In genomic region chr2:241798631-241799521, GRCh38 we compare ENCODE assay signal across 1 cellular context.
TF ChIP-seq lines count a peak whose summit lies in the region.

No MANE protein-coding gene starts in this region.

TF ChIP-seq in HepG2, 621 proteins besides CTCF, POLR2A, EP300 and RAD21 (continued from another document and continues in another):
- TF ChIP-seq USF2 (IDR thresholded peaks at IDR 0.05; ENCODE audit: low read depth, low read length) (no peak), USF2 (CRISPR knock-in tag; IDR thresholded peaks at IDR 0.05; ENCODE audit: borderline replicate concordance) (no peak), ZNF326 (CRISPR knock-in tag; IDR thresholded peaks at IDR 0.05; ENCODE audit: borderline replicate concordance) (no peak), ELF4 (CRISPR knock-in tag; IDR thresholded peaks at IDR 0.05; ENCODE audit: borderline replicate concordance) (no peak), XBP1 (CRISPR knock-in tag; IDR thresholded peaks at IDR 0.05) (no peak), SOX5 (CRISPR knock-in tag; IDR thresholded peaks at IDR 0.05; ENCODE audit: borderline replicate concordance) (no peak), ZNF430 (CRISPR knock-in tag; IDR thresholded peaks at IDR 0.05) (no peak), ZNF234 (CRISPR knock-in tag; conservative IDR thresholded peaks at IDR 0.05) (no peak), TBX3 (IDR thresholded peaks at IDR 0.05; ENCODE audit: borderline replicate concordance) (no peak), ZNF446 (CRISPR knock-in tag; IDR thresholded peaks at IDR 0.05) (no peak), ZBTB25 (CRISPR knock-in tag; IDR thresholded peaks at IDR 0.05) (no peak), STAG1 (CRISPR knock-in tag; IDR thresholded peaks at IDR 0.05) (no peak), GABPA (IDR thresholded peaks at IDR 0.05; ENCODE audit: low read depth, low read length) (peak; percentile 73), GABPA (CRISPR knock-in tag; IDR thresholded peaks at IDR 0.05; ENCODE audit: low read depth) (peak; percentile 49), PREB (CRISPR knock-in tag; IDR thresholded peaks at IDR 0.05) (no peak), YY1 (IDR thresholded peaks at IDR 0.05; ENCODE audit: insufficient read depth, insufficient replicate concordance, low read depth, low read length) (peak; percentile 41), ZSCAN9 (CRISPR knock-in tag; IDR thresholded peaks at IDR 0.05; ENCODE audit: borderline replicate concordance) (no peak), GABPB1 (CRISPR knock-in tag; IDR thresholded peaks at IDR 0.05) (peak; percentile 88), AKAP8 (CRISPR knock-in tag; IDR thresholded peaks at IDR 0.05) (no peak), NR2C2 (CRISPR knock-in tag; IDR thresholded peaks at IDR 0.05; ENCODE audit: borderline replicate concordance) (peak; percentile 98), KDM5A (IDR thresholded peaks at IDR 0.05; ENCODE audit: borderline replicate concordance, low read length) (no peak), HNF1A (IDR thresholded peaks at IDR 0.05; ENCODE audit: low read depth) (no peak), HNF1A (CRISPR knock-in tag; IDR thresholded peaks at IDR 0.05; ENCODE audit: borderline replicate concordance) (no peak), ZNF333 (CRISPR knock-in tag; IDR thresholded peaks at IDR 0.05; ENCODE audit: borderline replicate concordance) (0 out of 2 replicates have a peak, but pooled peaks have one; percentile 51), PAF1 (CRISPR knock-in tag; IDR thresholded peaks at IDR 0.05) (no peak), REST (IDR thresholded peaks at IDR 0.05; ENCODE audit: borderline replicate concordance in 1 of 2, low read depth in 1 of 2, low read length in 2 of 2) (no peak), ZNF280B (CRISPR knock-in tag; IDR thresholded peaks at IDR 0.05; ENCODE audit: borderline replicate concordance) (no peak), ARNT2 (CRISPR knock-in tag; IDR thresholded peaks at IDR 0.05; ENCODE audit: low read depth) (no peak), KLF9 (CRISPR knock-in tag; IDR thresholded peaks at IDR 0.05; ENCODE audit: low read depth) (no peak), ZBTB38 (CRISPR knock-in tag; IDR thresholded peaks at IDR 0.05) (no peak; the same call in 1 of the 2 replicates), SP5 (CRISPR knock-in tag; IDR thresholded peaks at IDR 0.05; ENCODE audit: borderline replicate concordance, low read depth) (0 out of 2 replicates have a peak, but pooled peaks have one; percentile 27), ZNF597 (CRISPR knock-in tag; IDR thresholded peaks at IDR 0.05) (no peak), ZNF143 (CRISPR knock-in tag; IDR thresholded peaks at IDR 0.05) (no peak), ZMAT3 (CRISPR knock-in tag; conservative IDR thresholded peaks at IDR 0.05) (no peak), SYNCRIP (IDR thresholded peaks at IDR 0.05; ENCODE audit: insufficient read depth, low read depth, low read length) (no peak), GFI1 (CRISPR knock-in tag; IDR thresholded peaks at IDR 0.05; ENCODE audit: borderline replicate concordance) (no peak), SKI (IDR thresholded peaks at IDR 0.05; ENCODE audit: partially characterized antibody) (no peak), AGO1 (IDR thresholded peaks at IDR 0.05; ENCODE audit: low read depth, low read length, poor library complexity, severe bottlenecking) (no peak), ZNF639 (CRISPR knock-in tag; conservative IDR thresholded peaks at IDR 0.05) (no peak), FOXA3 (CRISPR knock-in tag; IDR thresholded peaks at IDR 0.05) (no peak), ZNF510 (CRISPR knock-in tag; IDR thresholded peaks at IDR 0.05; ENCODE audit: low read depth) (no peak), RBFOX2 (IDR thresholded peaks at IDR 0.05; ENCODE audit: low read depth, low read length) (0 out of 2 replicates have a peak, but pooled peaks have one; percentile 30), SNRNP70 (IDR thresholded peaks at IDR 0.05; ENCODE audit: low read depth, low read length) (no peak), SAP130 (CRISPR knock-in tag; IDR thresholded peaks at IDR 0.05; ENCODE audit: low read depth) (0 out of 2 replicates have a peak, but pooled peaks have one; percentile 16)
